ENCODE assay signal across 17 cellular contexts in the genomic region with DNA sequence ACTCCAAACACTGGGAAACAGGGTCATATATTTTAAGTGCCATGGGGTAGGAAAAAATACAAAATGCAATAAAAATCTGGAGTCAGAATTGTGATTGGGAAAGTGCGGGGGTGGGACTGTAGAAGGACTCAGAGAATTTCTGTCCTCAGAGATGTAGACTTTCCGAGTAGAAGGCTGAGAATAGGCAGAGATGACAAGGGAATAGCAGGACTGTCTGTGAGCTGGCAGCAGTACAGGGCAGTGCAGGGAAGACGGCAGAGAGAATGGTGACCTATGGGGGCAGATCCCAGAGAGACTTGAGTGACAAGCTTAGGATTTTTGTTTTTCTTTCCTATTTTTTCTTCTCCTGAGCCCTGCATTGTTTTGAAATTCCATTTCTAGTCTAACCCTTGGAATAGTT.
DNase-seq lines count a peak whose midpoint lies in the region; ATAC-seq and TF ChIP-seq lines count a peak whose summit lies in the region.
"Had no signal": no experiment of that assay in that cellular context is flagged by ENCODE, and none has a peak within 500 bp of the region (broad histone marks: within the 10 kb centered on the region; RNA-seq: fewer than 3 reads in every experiment).

No MANE protein-coding gene starts in this region.

- no peaks in the 10 kb centered on the region for H3K9me3 Mint-ChIP-seq in nephron
- H3K9me3 Mint-ChIP-seq: CD8-positive, alpha-beta T cell had no signal

- no peaks in the 10 kb centered on the region for H3K36me3 Mint-ChIP-seq in nephron (ENCODE audit: low read depth)
- H3K36me3 Mint-ChIP-seq: CD8-positive, alpha-beta T cell had no signal

- H3K4me3 Mint-ChIP-seq in nephron: no peak overlapping the region
- H3K4me3 Mint-ChIP-seq: CD8-positive, alpha-beta T cell had no signal

- H3K27me3 Mint-ChIP-seq in nephron (ENCODE audit: low read depth): no peaks in the 10 kb centered on the region

- ATAC-seq in left cardiac atrium: peak in 1 of 2 donors; percentile 26
- ATAC-seq in HG03039 (IDR thresholded peaks at IDR 0.05; ENCODE audit: unreplicated experiment): no peak
- ATAC-seq: CD8-positive, alpha-beta T cell; GM12878 had no signal

- TF ChIP-seq CTCF in nephron (IDR thresholded peaks at IDR 0.05; ENCODE audit: unreplicated experiment in 3 of 3): no peak

- peak; percentile 14 for DNase-seq in AG20443 (ENCODE audit: low spot score)
- peak; percentile 17 for DNase-seq in HuH-7 (ENCODE audit: low spot score)
- peak; percentile 21 for DNase-seq in left cardiac atrium
- DNase-seq in cerebellum (ENCODE audit: low spot score): no peak
- no peak for DNase-seq in T-helper 9 cell
- no peak for DNase-seq in NCI-H128 (lab: John Stamatoyannopoulos, UW; ENCODE audit: unreplicated experiment)
- DNase-seq: Calu3; CD8-positive, alpha-beta T cell; EL; MV-4-11; NCI-H1417 treated with DMSO at 0.1 percent for 48 hours; NCI-H1930; NCI-H345; NCI-H524 treated with DMSO at 0.1 percent for 48 hours had no signal

- intact Hi-C loops in left cardiac atrium (cut with DNase I): no loop called here

- peak overlapping the region in 2 of 3 experiments; percentile 22 to 55 for H3K27ac Mint-ChIP-seq in nephron
- H3K27ac Mint-ChIP-seq: CD8-positive, alpha-beta T cell had no signal

- peaks cover 21% of the 10 kb centered on the region for H3K4me1 Mint-ChIP-seq in nephron

Comparison
In these comparisons a context has a peak if more than half of its experiments do, and no peak if none do; other contexts are left out.
1. DNase-seq: peak in AG20443 (single experiment), HuH-7 (single experiment) and left cardiac atrium (single experiment); none in cerebellum (single experiment), T-helper 9 cell (single experiment) and NCI-H128 (single experiment).